In the genomic region with DNA sequence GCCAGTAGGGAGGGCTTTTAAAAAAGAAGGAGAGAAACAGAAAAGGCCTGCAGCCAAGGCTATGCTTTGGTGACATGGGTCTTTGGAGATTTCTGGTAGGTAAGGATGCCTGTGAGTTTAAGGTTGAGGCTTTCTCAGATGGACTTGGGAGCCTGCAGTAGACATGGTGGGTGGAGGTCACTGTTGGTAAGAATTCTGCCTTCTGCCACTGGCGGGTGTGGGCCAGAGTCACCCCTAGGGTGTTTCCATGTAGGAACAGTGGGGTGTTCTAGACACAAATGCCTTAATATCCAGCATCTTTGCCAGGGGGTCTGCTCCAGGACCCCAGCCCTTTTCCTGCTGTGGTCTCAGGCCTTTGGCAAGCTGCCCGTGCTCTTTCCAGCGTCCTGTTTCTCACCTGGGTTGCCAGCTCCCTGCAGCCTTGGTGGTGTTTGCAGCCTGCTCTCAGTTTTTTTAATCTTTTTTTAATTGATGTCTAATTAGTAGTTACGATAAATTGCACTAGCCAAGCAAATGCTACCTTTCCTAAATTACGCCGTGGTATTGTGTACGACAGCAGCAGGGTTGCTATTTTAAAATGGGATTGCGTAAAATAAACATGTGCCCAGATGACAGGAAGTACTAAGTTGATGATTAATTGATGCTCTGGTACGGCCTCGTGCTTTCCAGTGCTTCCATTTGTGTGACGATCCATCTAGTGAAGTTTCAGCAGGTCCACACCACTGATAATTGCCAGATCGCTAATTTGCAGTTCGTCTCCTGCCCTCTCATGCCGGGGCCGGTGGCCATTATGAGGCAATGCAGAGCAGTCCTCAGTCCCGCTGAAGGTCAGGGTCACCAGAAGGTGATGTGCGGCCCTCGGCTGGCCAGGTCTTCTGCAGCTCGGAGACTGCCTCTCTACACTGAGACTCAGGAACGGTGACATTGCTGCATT, we compare ENCODE assay signal across 9 cellular contexts. TPM values are rescaled to one million over a fixed set of nuclear protein-coding genes. Genes with fewer than 3 reads are reported as not detected.
A peak's percentile ranks its signal among the peaks of the same experiment; 100 is the strongest.
DNase-seq lines count a peak whose midpoint lies in the region; ATAC-seq lines count a peak whose summit lies in the region.
"Had no signal": no experiment of that assay in that cellular context is flagged by ENCODE, and none has a peak within 500 bp of the region (broad histone marks: within the 10 kb centered on the region; RNA-seq: fewer than 3 reads in every experiment).

No MANE protein-coding gene starts in this region.

- peak; percentile 39 for ATAC-seq in left colon
- ATAC-seq in GM18873 (IDR thresholded peaks at IDR 0.05; ENCODE audit: low FRiP score, unreplicated experiment), result no peak
- no peak for ATAC-seq in GM18861 (IDR thresholded peaks at IDR 0.05; ENCODE audit: unreplicated experiment)
- no peak for ATAC-seq in HG03432 (IDR thresholded peaks at IDR 0.05; ENCODE audit: unreplicated experiment)
- no peak for ATAC-seq in GM18867 (IDR thresholded peaks at IDR 0.05; ENCODE audit: unreplicated experiment)

- DNase-seq in AG08395 (ENCODE audit: low spot score), result peak; percentile 67
- peak; percentile 88 for DNase-seq in MV-4-11 (lab: John Stamatoyannopoulos, UW)
- peak; percentile 90 for DNase-seq in amniotic epithelial cell (ENCODE audit: low read depth)
- DNase-seq in left colon, result no peak
- DNase-seq: effector memory CD4-positive, alpha-beta T cell had no signal

- intact Hi-C loops in left colon (cut with DNase I, micrococcal nuclease), result no loop called here

RNA-seq across cellular contexts. Expression of gene NPAS1, which starts 35.3 kb away (rescaled TPM):
- 1 to 10 TPM in 1 of 2 donors, under 1 TPM in 1; 0.37 to 1.6 TPM for total RNA-seq in left colon

Comparison
In these comparisons a context has a peak if more than half of its experiments do, and no peak if none do; other contexts are left out.
1. DNase-seq: peak in AG08395 (single experiment), MV-4-11 (single experiment) and amniotic epithelial cell (single experiment); none in left colon (0 of 2).